Comparison of ENCODE assay signal across 16 cellular contexts in genomic region chr12:57497223-57498142, GRCh38. TPM values are rescaled to one million over a fixed set of nuclear protein-coding genes. Genes with fewer than 3 reads are reported as not detected.
DNase-seq lines count a peak whose midpoint lies in the region; ATAC-seq, FAIRE-seq and TF ChIP-seq lines count a peak whose summit lies in the region.
"Had no signal": no experiment of that assay in that cellular context is flagged by ENCODE, and none has a peak within 500 bp of the region (broad histone marks: within the 10 kb centered on the region; RNA-seq: fewer than 3 reads in every experiment).

No MANE protein-coding gene starts in this region.

- H3K79me2 ChIP-seq in GM12878 (ENCODE audit: control insufficient read depth, insufficient read depth, low read length): no peaks in the 10 kb centered on the region

- H3K4me1 ChIP-seq in GM12878 (ENCODE audit: control insufficient read depth, insufficient read depth, low read length): no peaks in the 10 kb centered on the region
- peaks cover 0 to 12% (median 0%) of the 10 kb centered on the region in 6 donors for H3K4me1 ChIP-seq in spleen
- H3K4me1 ChIP-seq: prostate gland had no signal

- H3K4me3 ChIP-seq in GM12878 (no peak overlapping the region), spleen (no peak overlapping the region)
- H3K4me3 ChIP-seq: prostate gland had no signal

- TF ChIP-seq CTCF in GM12878 (IDR thresholded peaks at IDR 0.05 in 2 of 3, conservative IDR thresholded peaks at IDR 0.05 in 1 of 3; ENCODE audit: control insufficient read depth in 2 of 3, extremely low read depth in 1 of 3, insufficient read depth in 1 of 3, low read depth in 3 of 3, low read length in 3 of 3): no peak
- TF ChIP-seq CTCF in spleen (IDR thresholded peaks at IDR 0.05 in 8 of 11, conservative IDR thresholded peaks at IDR 0.05 in 3 of 11): no peak

- no peaks in the 10 kb centered on the region for H3K9me3 ChIP-seq in GM12878 (replicated peaks; ENCODE audit: control insufficient read depth, insufficient read depth, low read length)
- no peaks in the 10 kb centered on the region for H3K9me3 ChIP-seq in spleen
- H3K9me3 ChIP-seq: prostate gland had no signal

- intact Hi-C loops in GM12878 (cut with micrococcal nuclease; ENCODE audit: unreplicated experiment): no loop called here
- intact Hi-C loops in spleen (cut with DNase I; ENCODE audit: low total_unique reads): no loop called here

- POLR2A ChIA-PET in GM12878 (lab: Charles Lee): interaction anchor here (0.6 to 1.7 kb wide), 4 partner anchors 20 to 1140 kb away, joined by 3 to 4 read pairs (median 3); no protein-coding TSS in a partner anchor

- ATAC-seq in GM12878 (peak; percentile 36), HG02938 (IDR thresholded peaks at IDR 0.05; ENCODE audit: unreplicated experiment) (no peak), GM18873 (IDR thresholded peaks at IDR 0.05; ENCODE audit: low FRiP score, unreplicated experiment) (no peak)
- ATAC-seq: stimulated activated naive B cell treated with anti-CD40 and anti-IgM and Interleukin-4, amounts not matched to agents 10 μg/mL and 1 μg/mL and 100 μg/mL, for 72 hours had no signal

- CTCF ChIA-PET in GM12878 (lab: Yijun Ruan, JAX): interaction anchor here (0.6 to 1.6 kb wide), 2 partner anchors 11 to 78 kb away, joined by 3 read pairs; no protein-coding TSS in a partner anchor

- H3K9ac ChIP-seq in GM12878 (ENCODE audit: control insufficient read depth, insufficient read depth, low read length): no peak overlapping the region

- 78% methylated on average over 12 of the region's 12 CpGs for WGBS in GM12878 (ENCODE audit: insufficient coverage, insufficient replicate concordance, low lambda C conversion rate, missing lambda C conversion rate)
- 86 to 94% (median 90%) methylated on average over 12 of the region's 12 CpGs for WGBS in spleen, 5 donors

- TF ChIP-seq POLR2A in GM12878 (IDR thresholded peaks at IDR 0.05; ENCODE audit: low read depth, low read length) (no peak), spleen (IDR thresholded peaks at IDR 0.05) (no peak)

- no peak overlapping the region for H3K4me2 ChIP-seq in GM12878 (ENCODE audit: control insufficient read depth, insufficient read depth)

- peaks cover 8 to 23% of the 10 kb centered on the region in 2 experiments for H3K36me3 ChIP-seq in GM12878 (ENCODE audit: control insufficient read depth in 2 of 2, insufficient read depth in 2 of 2, low read length in 1 of 2)
- H3K36me3 ChIP-seq in spleen: peaks cover 0 to 91% (median 68%) of the 10 kb centered on the region in 6 donors

- in situ Hi-C loops in GM12878 (cut with MboI): no loop called here

- H3K27me3 ChIP-seq in GM12878 (replicated peaks in 1 of 2; ENCODE audit: control insufficient read depth in 2 of 2, insufficient read depth in 2 of 2, low read length in 1 of 2): no peaks in the 10 kb centered on the region
- H3K27me3 ChIP-seq in spleen (replicated peaks in 1 of 7): no peaks in the 10 kb centered on the region

- H3K4me3 Mint-ChIP-seq in activated naive CD4-positive, alpha-beta T cell treated with anti-CD3 and anti-CD28 coated beads, Interleukin-2, amount 50 U/mL, for 24 hours: no peak overlapping the region
- H3K4me3 Mint-ChIP-seq: stimulated activated naive B cell treated with anti-CD40 and anti-IgM and Interleukin-4, amounts not matched to agents 10 μg/mL and 1 μg/mL and 100 μg/mL, for 72 hours had no signal

- SMC1A ChIA-PET in GM12878 (lab: Charles Lee; ENCODE audit: uncharacterized antibody, unreplicated experiment): interaction anchor here (0.7 kb wide), 1 partner anchor 18 kb away, joined by 6 read pairs; no protein-coding TSS in a partner anchor

- H3K4me1 Mint-ChIP-seq in activated naive CD4-positive, alpha-beta T cell treated with anti-CD3 and anti-CD28 coated beads, Interleukin-2, amount 50 U/mL, for 24 hours: peaks cover 24% of the 10 kb centered on the region

- H3K27ac Mint-ChIP-seq in activated naive CD4-positive, alpha-beta T cell treated with anti-CD3 and anti-CD28 coated beads, Interleukin-2, amount 50 U/mL, for 24 hours: peak overlapping the region; percentile 41

- H2AFZ ChIP-seq in GM12878 (ENCODE audit: control insufficient read depth, low read depth, low read length): no peak overlapping the region

- no peak for DNase-seq in activated naive CD4-positive, alpha-beta T cell (lab: John Stamatoyannopoulos, UW)
- DNase-seq in GM12878 (ENCODE audit: low read depth, low spot score) (no peak), spleen (peak; percentile 11)
- DNase-seq: amniotic stem cell; DMS79; NCI-H1694 treated with DMSO at 0.1 percent for 48 hours; Right ventricle myocardium superior; stimulated activated CD4-positive, alpha-beta T cell treated with anti-CD3 and anti-CD28 coated beads, Interleukin-1b, Interleukin-23, amount 100 ng/mL, for 48 hours; stimulated activated naive B cell treated with anti-CD40 and anti-IgM and Interleukin-4, amounts not matched to agents 10 μg/mL and 1 μg/mL and 100 μg/mL, for 72 hours; T1000 had no signal

- TF ChIP-seq RAD21 in GM12878 (IDR thresholded peaks at IDR 0.05; ENCODE audit: insufficient read depth, low read depth, low read length): no peak

- no peaks in the 10 kb centered on the region for H3K27me3 Mint-ChIP-seq in activated naive CD4-positive, alpha-beta T cell treated with anti-CD3 and anti-CD28 coated beads, Interleukin-2, amount 50 U/mL, for 24 hours
- H3K27me3 Mint-ChIP-seq: stimulated activated naive B cell treated with anti-CD40 and anti-IgM and Interleukin-4, amounts not matched to agents 10 μg/mL and 1 μg/mL and 100 μg/mL, for 72 hours had no signal

- H4K20me1 ChIP-seq in GM12878 (ENCODE audit: control insufficient read depth, insufficient read depth): no peaks in the 10 kb centered on the region

- no peak for TF ChIP-seq EP300 in GM12878 (IDR thresholded peaks at IDR 0.05; ENCODE audit: borderline replicate concordance in 1 of 2, control insufficient read depth in 1 of 2, low read depth in 2 of 2, low read length in 2 of 2)

- no peaks in the 10 kb centered on the region for H3K9me3 Mint-ChIP-seq in activated naive CD4-positive, alpha-beta T cell treated with anti-CD3 and anti-CD28 coated beads, Interleukin-2, amount 50 U/mL, for 24 hours

- TSS peak; percentile 25 for BruUV-seq in GM12878 (replicated peaks; lab: Mats Ljungman, UMichigan)

- RAD21 ChIA-PET in GM12878 (lab: Charles Lee; ENCODE audit: unreplicated experiment): no interaction called here

- H3K36me3 Mint-ChIP-seq in activated naive CD4-positive, alpha-beta T cell treated with anti-CD3 and anti-CD28 coated beads, Interleukin-2, amount 50 U/mL, for 24 hours: peaks cover 29% of the 10 kb centered on the region

- no peak overlapping the region for H3K27ac ChIP-seq in GM12878 (ENCODE audit: control insufficient read depth, insufficient read depth)
- no peak overlapping the region for H3K27ac ChIP-seq in spleen
- H3K27ac ChIP-seq: prostate gland had no signal

- peak; percentile 31 for FAIRE-seq in GM12878 (lab: Jason Lieb, UNC)
- FAIRE-seq: GM19239 had no signal

RNA-seq across cellular contexts. Expression of gene MARS1, which starts 9.6 kb away (rescaled TPM):
- total RNA-seq in GM12878 (2013; cell fraction: nucleolus; rRNA removed): 122 and 126 TPM in 2 replicates
- 138 and 155 TPM in 2 replicates for total RNA-seq in GM12878 (2014; rRNA removed)
- total RNA-seq in GM12878 (2014; rRNA removed; fragmentation: Illumina TruSeq; extraction: Trizol): 132 and 151 TPM in 2 replicates
- 208 and 212 TPM in 2 replicates for total RNA-seq in GM12878 (2021)
- 84.1 TPM for polyA plus RNA-seq in GM12878 (2011; ENCODE audit: low read depth)
- 61.9 and 108 TPM in 2 replicates for polyA plus RNA-seq in GM12878 (2011; rRNA removed)
- 94.9 and 95.4 TPM in 2 replicates for polyA plus RNA-seq in GM12878 (2011; cell fraction: cytosol; rRNA removed)
- 477 and 501 TPM in 2 replicates for polyA plus RNA-seq in GM12878 (2011; cell fraction: nucleus; rRNA removed)
- 85.5 and 109 TPM in 2 replicates for polyA plus RNA-seq in GM12878 (2012)
- polyA plus RNA-seq in GM12878 (2014; fragmentation: Illumina TruSeq; extraction: Trizol): 161 and 221 TPM in 2 replicates
- 100 to 1,000 TPM in 1 of 2 experiments, 10 to 100 TPM in 1; 72.3 to 129 TPM for polyA plus RNA-seq in GM12878 (2014; fragmentation: Nextera tagmentation; extraction: Ambion mirVana)
- 137 and 156 TPM in 2 replicates for polyA plus RNA-seq in GM12878 (2014; rRNA removed)
- polyA plus RNA-seq in GM12878 (2016; fragmentation: Nextera tagmentation; extraction: Ambion mirVana): 100 to 1,000 TPM; 255 to 270 TPM
- polyA minus RNA-seq in GM12878 (2011; rRNA and poly(A)+ RNA removed): 108 and 144 TPM in 2 replicates
- polyA minus RNA-seq in GM12878 (2011; cell fraction: cytosol; rRNA and poly(A)+ RNA removed): 46.5 and 52.1 TPM in 2 replicates
- 102 and 181 TPM in 2 replicates for polyA minus RNA-seq in GM12878 (2011; cell fraction: nucleus; rRNA and poly(A)+ RNA removed)
- total RNA-seq in spleen: 100 to 1,000 TPM in 4 of 7 donors, 10 to 100 TPM in 3; 72.4 to 186 (median 146) TPM
- 100 to 1,000 TPM in 1 of 3 donors, 10 to 100 TPM in 2; 67.4 to 104 (median 89.2) TPM for polyA plus RNA-seq in spleen

RNA-seq across cellular contexts. Expression of gene ARHGAP9, which starts 17.8 kb away (rescaled TPM):
- total RNA-seq in GM12878 (2013; cell fraction: nucleolus; rRNA removed): 37.8 and 38.9 TPM in 2 replicates
- total RNA-seq in GM12878 (2014; rRNA removed) (78.1 and 79.8 TPM in 2 replicates), GM12878 (2014; rRNA removed; fragmentation: Illumina TruSeq; extraction: Trizol) (47.3 and 51.7 TPM in 2 replicates), GM12878 (2021) (101 and 102 TPM in 2 replicates), spleen (100 to 1,000 TPM; 148 to 328 (median 226) TPM)
- 72.3 TPM for polyA plus RNA-seq in GM12878 (2011; ENCODE audit: low read depth)
- polyA plus RNA-seq in GM12878 (2011; rRNA removed) (42.5 and 68.9 TPM in 2 replicates), GM12878 (2014; fragmentation: Illumina TruSeq; extraction: Trizol) (63.7 and 89.0 TPM in 2 replicates), GM12878 (2014; fragmentation: Nextera tagmentation; extraction: Ambion mirVana) (10 to 100 TPM; 19.5 to 75.6 TPM), GM12878 (2014; rRNA removed) (98.7 and 106 TPM in 2 replicates), GM12878 (2016; fragmentation: Nextera tagmentation; extraction: Ambion mirVana) (10 to 100 TPM; 71.1 to 81.3 TPM), spleen (100 to 1,000 TPM; 190 to 400 (median 251) TPM)
- polyA plus RNA-seq in GM12878 (2011; cell fraction: cytosol; rRNA removed): 45.6 and 45.9 TPM in 2 replicates
- 245 and 345 TPM in 2 replicates for polyA plus RNA-seq in GM12878 (2011; cell fraction: nucleus; rRNA removed)
- polyA plus RNA-seq in GM12878 (2012): 80.4 and 88.1 TPM in 2 replicates
- 24.9 and 34.8 TPM in 2 replicates for polyA minus RNA-seq in GM12878 (2011; rRNA and poly(A)+ RNA removed)
- 20.1 and 23.3 TPM in 2 replicates for polyA minus RNA-seq in GM12878 (2011; cell fraction: cytosol; rRNA and poly(A)+ RNA removed)
- 35.5 and 59.9 TPM in 2 replicates for polyA minus RNA-seq in GM12878 (2011; cell fraction: nucleus; rRNA and poly(A)+ RNA removed)
- total RNA-seq: dermis microvascular lymphatic vessel endothelial cell had no signal

RNA-seq across cellular contexts. Expression of gene DDIT3, which starts 22.8 kb away (rescaled TPM):
- total RNA-seq in GM12878 (2013; cell fraction: nucleolus; rRNA removed): 21.5 and 24.3 TPM in 2 replicates
- total RNA-seq in GM12878 (2014; rRNA removed): 9.7 and 9.8 TPM in 2 replicates
- total RNA-seq in GM12878 (2014; rRNA removed; fragmentation: Illumina TruSeq; extraction: Trizol): 10.4 and 12.2 TPM in 2 replicates
- total RNA-seq in GM12878 (2021): 8.2 and 9.2 TPM in 2 replicates
- 38.8 TPM for polyA plus RNA-seq in GM12878 (2011; ENCODE audit: low read depth)
- polyA plus RNA-seq in GM12878 (2011; rRNA removed): 23.6 and 25.0 TPM in 2 replicates
- 14.0 and 15.9 TPM in 2 replicates for polyA plus RNA-seq in GM12878 (2011; cell fraction: cytosol; rRNA removed)
- polyA plus RNA-seq in GM12878 (2011; cell fraction: nucleus; rRNA removed): 25.8 and 42.9 TPM in 2 replicates
- 41.1 and 47.1 TPM in 2 replicates for polyA plus RNA-seq in GM12878 (2012)
- 10.9 and 13.4 TPM in 2 replicates for polyA plus RNA-seq in GM12878 (2014; fragmentation: Illumina TruSeq; extraction: Trizol)
- 10 to 100 TPM; 26.8 to 28.9 TPM for polyA plus RNA-seq in GM12878 (2014; fragmentation: Nextera tagmentation; extraction: Ambion mirVana)
- 9.9 and 10.1 TPM in 2 replicates for polyA plus RNA-seq in GM12878 (2014; rRNA removed)
- 10 to 100 TPM; 20.0 to 21.7 TPM for polyA plus RNA-seq in GM12878 (2016; fragmentation: Nextera tagmentation; extraction: Ambion mirVana)
- 17.3 and 23.4 TPM in 2 replicates for polyA minus RNA-seq in GM12878 (2011; rRNA and poly(A)+ RNA removed)
- polyA minus RNA-seq in GM12878 (2011; cell fraction: cytosol; rRNA and poly(A)+ RNA removed): 7.3 and 11.1 TPM in 2 replicates
- 13.8 and 17.0 TPM in 2 replicates for polyA minus RNA-seq in GM12878 (2011; cell fraction: nucleus; rRNA and poly(A)+ RNA removed)
- total RNA-seq in spleen: 10 to 100 TPM; 18.0 to 27.7 (median 21.6) TPM
- 10 to 100 TPM; 39.8 to 43.9 (median 43.4) TPM for polyA plus RNA-seq in spleen

RNA-seq across cellular contexts. Expression of gene MBD6, which starts 25.1 kb away (rescaled TPM):
- 16.4 and 19.1 TPM in 2 replicates for total RNA-seq in GM12878 (2013; cell fraction: nucleolus; rRNA removed)
- total RNA-seq in GM12878 (2014; rRNA removed): 3.1 and 4.6 TPM in 2 replicates
- total RNA-seq in GM12878 (2014; rRNA removed; fragmentation: Illumina TruSeq; extraction: Trizol): 3.5 and 3.7 TPM in 2 replicates
- 41.5 and 52.7 TPM in 2 replicates for total RNA-seq in GM12878 (2021)
- polyA plus RNA-seq in GM12878 (2011; ENCODE audit: low read depth): 12.0 TPM
- 2.0 and 3.8 TPM in 2 replicates for polyA plus RNA-seq in GM12878 (2011; rRNA removed)
- 1.8 and 1.9 TPM in 2 replicates for polyA plus RNA-seq in GM12878 (2011; cell fraction: cytosol; rRNA removed)
- 43.1 and 56.1 TPM in 2 replicates for polyA plus RNA-seq in GM12878 (2011; cell fraction: nucleus; rRNA removed)
- polyA plus RNA-seq in GM12878 (2012): 18.4 and 22.0 TPM in 2 replicates
- 5.9 and 12.7 TPM in 2 replicates for polyA plus RNA-seq in GM12878 (2014; fragmentation: Illumina TruSeq; extraction: Trizol)
- polyA plus RNA-seq in GM12878 (2014; fragmentation: Nextera tagmentation; extraction: Ambion mirVana): 1 to 10 TPM; 1.5 to 5.5 TPM
- polyA plus RNA-seq in GM12878 (2014; rRNA removed): 20.2 and 24.3 TPM in 2 replicates
- polyA plus RNA-seq in GM12878 (2016; fragmentation: Nextera tagmentation; extraction: Ambion mirVana): 1 to 10 TPM; 8.1 to 8.6 TPM
- polyA minus RNA-seq in GM12878 (2011; rRNA and poly(A)+ RNA removed): 4.3 and 5.9 TPM in 2 replicates
- 3.6 and 6.3 TPM in 2 replicates for polyA minus RNA-seq in GM12878 (2011; cell fraction: cytosol; rRNA and poly(A)+ RNA removed)
- polyA minus RNA-seq in GM12878 (2011; cell fraction: nucleus; rRNA and poly(A)+ RNA removed): 11.7 and 19.9 TPM in 2 replicates
- 100 to 1,000 TPM in 4 of 7 donors, 10 to 100 TPM in 3; 52.9 to 171 (median 110) TPM for total RNA-seq in spleen
- polyA plus RNA-seq in spleen: 10 to 100 TPM; 14.8 to 65.0 (median 61.2) TPM

RNA-seq across cellular contexts. Expression of gene GLI1, which starts 37.9 kb away (rescaled TPM):
- total RNA-seq in GM12878 (2013; cell fraction: nucleolus; rRNA removed): 0.51 and 0.69 TPM in 2 replicates
- 0.71 and 1.0 TPM in 2 replicates for total RNA-seq in GM12878 (2014; rRNA removed)
- 0.31 and 0.32 TPM in 2 replicates for total RNA-seq in GM12878 (2014; rRNA removed; fragmentation: Illumina TruSeq; extraction: Trizol)
- 1.1 and 1.2 TPM in 2 replicates for total RNA-seq in GM12878 (2021)
- 0.33 TPM for polyA plus RNA-seq in GM12878 (2011; ENCODE audit: low read depth)
- polyA plus RNA-seq in GM12878 (2011; rRNA removed): 0.97 and 1.2 TPM in 2 replicates
- 0.96 and 1.5 TPM in 2 replicates for polyA plus RNA-seq in GM12878 (2011; cell fraction: cytosol; rRNA removed)
- 4.4 and 6.4 TPM in 2 replicates for polyA plus RNA-seq in GM12878 (2011; cell fraction: nucleus; rRNA removed)
- 0.19 and 0.28 TPM in 2 replicates for polyA plus RNA-seq in GM12878 (2012)
- 0.32 and 0.79 TPM in 2 replicates for polyA plus RNA-seq in GM12878 (2014; fragmentation: Illumina TruSeq; extraction: Trizol)
- polyA plus RNA-seq in GM12878 (2014; fragmentation: Nextera tagmentation; extraction: Ambion mirVana): under 1 TPM; 0.32 to 0.46 TPM
- polyA plus RNA-seq in GM12878 (2014; rRNA removed): 0.53 and 1.4 TPM in 2 replicates
- polyA plus RNA-seq in GM12878 (2016; fragmentation: Nextera tagmentation; extraction: Ambion mirVana): under 1 TPM; 0.27 to 0.82 TPM
- polyA minus RNA-seq in GM12878 (2011; rRNA and poly(A)+ RNA removed): 0.98 and 1.5 TPM in 2 replicates
- 0.31 TPM in 1 of 2 replicates, not detected in the other for polyA minus RNA-seq in GM12878 (2011; cell fraction: cytosol; rRNA and poly(A)+ RNA removed)
- polyA minus RNA-seq in GM12878 (2011; cell fraction: nucleus; rRNA and poly(A)+ RNA removed): 0.38 and 0.97 TPM in 2 replicates
- total RNA-seq in spleen: 1 to 10 TPM in 4 of 7 donors, under 1 TPM in 3; 0.46 to 3.6 (median 1.1) TPM
- 1 to 10 TPM in 1 of 3 donors, under 1 TPM in 2; 0.63 to 1.2 (median 0.77) TPM for polyA plus RNA-seq in spleen
